35 cellular contexts compared by ENCODE assay signal in genomic region chr22:43035250-43035649, GRCh38.
"Had no signal": no experiment of that assay in that cellular context is flagged by ENCODE, and none has a peak within 500 bp of the region (broad histone marks: within the 10 kb centered on the region; RNA-seq: fewer than 3 reads in every experiment).

No MANE protein-coding gene starts in this region.

- H3K4me1 Mint-ChIP-seq: activated naive CD8-positive, alpha-beta T cell treated with anti-CD3 and anti-CD28 coated beads, Interleukin-2, amount 50 U/mL, for 24 hours had no signal

- H3K36me3 Mint-ChIP-seq: activated CD4-positive, alpha-beta memory T cell treated with anti-CD3 and anti-CD28 coated beads for 36 hours; activated CD8-positive, alpha-beta memory T cell treated with anti-CD3 and anti-CD28 coated beads, Interleukin-2, amount 10 ng/mL, durations not matched to agents 7 days and 5 days; activated naive CD4-positive, alpha-beta T cell treated with anti-CD3 and anti-CD28 coated beads, Interleukin-2, amount 50 U/mL, for 24 hours; activated naive CD8-positive, alpha-beta T cell treated with anti-CD3 and anti-CD28 coated beads for 36 hours had no signal

- H3K27ac ChIP-seq: adrenal gland, ascending aorta, cardiac muscle cell, colonic mucosa, epithelial cell of prostate had no signal

- ATAC-seq: activated CD4-positive, alpha-beta T cell treated with anti-CD3 and anti-CD28 coated beads for 36 hours; activated CD8-positive, alpha-beta memory T cell treated with anti-CD3 and anti-CD28 coated beads, Interleukin-2, amount 10 ng/mL, durations not matched to agents 7 days and 5 days; activated CD8-positive, alpha-beta T cell treated with anti-CD3 and anti-CD28 coated beads, Interleukin-2, amount 10 ng/mL, durations not matched to agents 7 days and 5 days; activated naive CD8-positive, alpha-beta T cell treated with anti-CD3 and anti-CD28 coated beads, Interleukin-2, amount 50 U/mL, for 24 hours; gastroesophageal sphincter had no signal

- FAIRE-seq: endometrium, endothelial cell of umbilical vein had no signal

- H3K9me3 Mint-ChIP-seq: activated CD4-positive, alpha-beta memory T cell treated with anti-CD3 and anti-CD28 coated beads for 36 hours; activated CD4-positive, alpha-beta T cell treated with anti-CD3 and anti-CD28 coated beads, Interleukin-2, amount 10 ng/mL, durations not matched to agents 24 days and 14 days; activated naive CD4-positive, alpha-beta T cell treated with anti-CD3 and anti-CD28 coated beads for 36 hours; activated naive CD4-positive, alpha-beta T cell treated with anti-CD3 and anti-CD28 coated beads, Interleukin-2, amount 50 U/mL, for 24 hours; activated naive CD8-positive, alpha-beta T cell treated with anti-CD3 and anti-CD28 coated beads for 36 hours; activated naive CD8-positive, alpha-beta T cell treated with anti-CD3 and anti-CD28 coated beads, Interleukin-2, amount 50 U/mL, for 24 hours; activated T-helper 1 cell treated with anti-CD3 and anti-CD28 coated beads, Interleukin-12 subunit alpha, Interleukin-12 subunit beta, Interleukin-2, Interleukin-4 antibody, amounts not matched to agents 30 ng/mL and 10 ng/mL and 1 ng/mL, durations not matched to agents 14 hours and 24 hours and 36 hours; activated T-helper 2 cell treated with anti-CD3 and anti-CD28 coated beads, Interferon-gamma antibody, Interleukin-2, Interleukin-4, amounts not matched to agents 10 μg/mL and 5 μg/mL and 100 μg/mL, durations not matched to agents 14 hours and 24 hours and 36 hours; brain had no signal

- DNase-seq: activated CD4-positive, alpha-beta memory T cell treated with anti-CD3 and anti-CD28 coated beads for 36 hours; activated CD4-positive, alpha-beta T cell treated with anti-CD3 and anti-CD28 coated beads for 36 hours; activated CD4-positive, alpha-beta T cell treated with anti-CD3 and anti-CD28 coated beads, Interleukin-2, amount 10 ng/mL, durations not matched to agents 24 days and 14 days; activated CD4-positive, CD25-positive, alpha-beta regulatory T cell; activated CD4-positive, CD25-positive, alpha-beta regulatory T cell treated with anti-CD3 and anti-CD28 coated beads, Interleukin-2, amount 50 U/mL, for 72 hours; activated CD8-positive, alpha-beta memory T cell treated with anti-CD3 and anti-CD28 coated beads, Interleukin-2, amount 10 ng/mL, durations not matched to agents 7 days and 5 days; activated CD8-positive, alpha-beta memory T cell treated with anti-CD3 and anti-CD28 coated beads, Interleukin-2, amount 50 U/mL, for 4 hours; activated CD8-positive, alpha-beta T cell treated with anti-CD3 and anti-CD28 coated beads, Interleukin-2, amount 10 ng/mL, durations not matched to agents 7 days and 5 days; activated effector memory CD4-positive, alpha-beta T cell treated with anti-CD3 and anti-CD28 coated beads, Interleukin-2, amount 50 U/mL, for 16 hours; activated naive CD4-positive, alpha-beta T cell treated with anti-CD3 and anti-CD28 coated beads for 36 hours; activated naive CD8-positive, alpha-beta T cell treated with anti-CD3 and anti-CD28 coated beads for 36 hours; activated naive CD8-positive, alpha-beta T cell treated with anti-CD3 and anti-CD28 coated beads, Interleukin-2, amount 50 U/mL, for 24 hours; activated T-cell treated with anti-CD3 and anti-CD28 coated beads, Interleukin-2, amount 50 U/mL, for 1 hour; activated T-cell treated with anti-CD3 and anti-CD28 coated beads, Interleukin-2, amount 50 U/mL, for 48 hours; adrenal gland; amygdala; central memory CD4-positive, alpha-beta T cell; cerebellar nuclear complex; colonic mucosa; effector CD8-positive, alpha-beta T cell; esophagus squamous epithelium; foreskin melanocyte; head of caudate nucleus; T1000 had no signal

- H3K27me3 Mint-ChIP-seq: activated CD4-positive, alpha-beta memory T cell treated with anti-CD3 and anti-CD28 coated beads for 36 hours; activated CD4-positive, alpha-beta T cell treated with anti-CD3 and anti-CD28 coated beads for 36 hours; activated CD4-positive, alpha-beta T cell treated with anti-CD3 and anti-CD28 coated beads, Interleukin-2, amount 10 ng/mL, durations not matched to agents 24 days and 14 days; activated CD8-positive, alpha-beta memory T cell treated with anti-CD3 and anti-CD28 coated beads, Interleukin-2, amount 10 ng/mL, durations not matched to agents 7 days and 5 days; activated naive CD4-positive, alpha-beta T cell treated with anti-CD3 and anti-CD28 coated beads, Interleukin-2, amount 50 U/mL, for 24 hours; activated naive CD8-positive, alpha-beta T cell treated with anti-CD3 and anti-CD28 coated beads for 36 hours; activated naive CD8-positive, alpha-beta T cell treated with anti-CD3 and anti-CD28 coated beads, Interleukin-2, amount 50 U/mL, for 24 hours; brain had no signal

- H3K27me3 ChIP-seq: adrenal gland, ascending aorta, breast epithelium, cardiac muscle cell, colonic mucosa, esophagus squamous epithelium, gastroesophageal sphincter had no signal

- H3K27ac Mint-ChIP-seq: activated CD4-positive, alpha-beta memory T cell treated with anti-CD3 and anti-CD28 coated beads for 36 hours; activated CD4-positive, alpha-beta T cell treated with anti-CD3 and anti-CD28 coated beads for 36 hours; activated CD4-positive, alpha-beta T cell treated with anti-CD3 and anti-CD28 coated beads, Interleukin-2, amount 10 ng/mL, durations not matched to agents 24 days and 14 days; activated CD8-positive, alpha-beta memory T cell treated with anti-CD3 and anti-CD28 coated beads, Interleukin-2, amount 10 ng/mL, durations not matched to agents 7 days and 5 days; activated CD8-positive, alpha-beta T cell treated with anti-CD3 and anti-CD28 coated beads, Interleukin-2, amount 10 ng/mL, durations not matched to agents 7 days and 5 days; activated naive CD4-positive, alpha-beta T cell treated with anti-CD3 and anti-CD28 coated beads for 36 hours; activated naive CD4-positive, alpha-beta T cell treated with anti-CD3 and anti-CD28 coated beads, Interleukin-2, amount 50 U/mL, for 24 hours; activated naive CD8-positive, alpha-beta T cell treated with anti-CD3 and anti-CD28 coated beads for 36 hours; activated naive CD8-positive, alpha-beta T cell treated with anti-CD3 and anti-CD28 coated beads, Interleukin-2, amount 50 U/mL, for 24 hours; activated T-helper 1 cell treated with anti-CD3 and anti-CD28 coated beads, Interleukin-12 subunit alpha, Interleukin-12 subunit beta, Interleukin-2, Interleukin-4 antibody, amounts not matched to agents 30 ng/mL and 10 ng/mL and 1 ng/mL, durations not matched to agents 14 hours and 24 hours and 36 hours; activated T-helper 2 cell treated with anti-CD3 and anti-CD28 coated beads, Interferon-gamma antibody, Interleukin-2, Interleukin-4, amounts not matched to agents 10 μg/mL and 5 μg/mL and 100 μg/mL, durations not matched to agents 14 hours and 24 hours and 36 hours; brain had no signal

- H3K4me3 Mint-ChIP-seq: activated CD4-positive, alpha-beta memory T cell treated with anti-CD3 and anti-CD28 coated beads for 36 hours; activated CD4-positive, alpha-beta T cell treated with anti-CD3 and anti-CD28 coated beads for 36 hours; activated CD4-positive, alpha-beta T cell treated with anti-CD3 and anti-CD28 coated beads, Interleukin-2, amount 10 ng/mL, durations not matched to agents 24 days and 14 days; activated CD8-positive, alpha-beta memory T cell treated with anti-CD3 and anti-CD28 coated beads, Interleukin-2, amount 10 ng/mL, durations not matched to agents 7 days and 5 days; activated CD8-positive, alpha-beta T cell treated with anti-CD3 and anti-CD28 coated beads, Interleukin-2, amount 10 ng/mL, durations not matched to agents 7 days and 5 days; activated naive CD4-positive, alpha-beta T cell treated with anti-CD3 and anti-CD28 coated beads for 36 hours; activated naive CD4-positive, alpha-beta T cell treated with anti-CD3 and anti-CD28 coated beads, Interleukin-2, amount 50 U/mL, for 24 hours; activated naive CD8-positive, alpha-beta T cell treated with anti-CD3 and anti-CD28 coated beads for 36 hours; activated naive CD8-positive, alpha-beta T cell treated with anti-CD3 and anti-CD28 coated beads, Interleukin-2, amount 50 U/mL, for 24 hours; activated T-helper 1 cell treated with anti-CD3 and anti-CD28 coated beads, Interleukin-12 subunit alpha, Interleukin-12 subunit beta, Interleukin-2, Interleukin-4 antibody, amounts not matched to agents 30 ng/mL and 10 ng/mL and 1 ng/mL, durations not matched to agents 14 hours and 24 hours and 36 hours; brain had no signal

- H3K4me1 ChIP-seq: adrenal gland, ascending aorta, breast epithelium, colonic mucosa had no signal

- H3K4me3 ChIP-seq: adrenal gland, ascending aorta, breast epithelium, cardiac muscle cell, colonic mucosa, esophagus squamous epithelium, gastroesophageal sphincter had no signal

- H3K9me3 ChIP-seq: adrenal gland, ascending aorta, breast epithelium, colonic mucosa, esophagus squamous epithelium, gastroesophageal sphincter had no signal

- H3K36me3 ChIP-seq: adrenal gland, ascending aorta, breast epithelium, cardiac muscle cell, colonic mucosa, esophagus squamous epithelium, gastroesophageal sphincter had no signal
